1 cellular context compared by ENCODE assay signal in genomic region chr11:2672553-2673249, GRCh38.
TF ChIP-seq lines count a peak whose summit lies in the region.

No MANE protein-coding gene starts in this region.

TF ChIP-seq in HepG2, 621 proteins besides CTCF, POLR2A, EP300 and RAD21 (continued from another document):
- no peak for TF ChIP-seq DDIT3 (CRISPR knock-in tag; IDR thresholded peaks at IDR 0.05)
- TF ChIP-seq RFXAP (CRISPR knock-in tag; IDR thresholded peaks at IDR 0.05; ENCODE audit: borderline replicate concordance), result no peak
- TF ChIP-seq HOXD1 (CRISPR knock-in tag; IDR thresholded peaks at IDR 0.05), result no peak
- no peak for TF ChIP-seq TOPORS (CRISPR knock-in tag; IDR thresholded peaks at IDR 0.05)
- TF ChIP-seq RBFOX2 (IDR thresholded peaks at IDR 0.05; ENCODE audit: low read depth, low read length), result 0 out of 2 replicates have a peak, but pooled peaks have one; percentile 18
- TF ChIP-seq GPBP1L1 (CRISPR knock-in tag; IDR thresholded peaks at IDR 0.05), result no peak
- TF ChIP-seq RBM22 (optimal IDR thresholded peaks at IDR 0.05; ENCODE audit: low read length), result peak; percentile 64
